In genomic region chr12:20946732-20947131, GRCh38 we compare ENCODE assay signal across 8 cellular contexts.
A peak's percentile ranks its signal among the peaks of the same experiment; 100 is the strongest.
DNase-seq lines count a peak whose midpoint lies in the region; ATAC-seq and TF ChIP-seq lines count a peak whose summit lies in the region.

No MANE protein-coding gene starts in this region.

- peaks cover 4 to 6% of the 10 kb centered on the region in 2 donors for H3K9me3 Mint-ChIP-seq in natural killer cell

- H3K4me1 Mint-ChIP-seq in natural killer cell = no peaks in the 10 kb centered on the region

- H3K27ac Mint-ChIP-seq in natural killer cell = no peak overlapping the region

- no peak for TF ChIP-seq CTCF in natural killer cell (IDR thresholded peaks at IDR 0.05)

- no peak overlapping the region for H3K4me3 Mint-ChIP-seq in natural killer cell

- peak; percentile 91 for DNase-seq in DMS53 (lab: John Stamatoyannopoulos, UW)
- DNase-seq in NCI-H526 treated with DMSO at 0.1 percent for 48 hours (lab: John Stamatoyannopoulos, UW) = peak; percentile 1
- DNase-seq in erythroblast (lab: John Stamatoyannopoulos, UW) = peak; percentile 34 to 57
- no peak for DNase-seq in natural killer cell
- DNase-seq in SHP77 treated with DMSO at 0.1 percent for 48 hours (lab: John Stamatoyannopoulos, UW) = no peak
- DNase-seq in T1000 (lab: John Stamatoyannopoulos, UW) = no peak

- no peak for TF ChIP-seq POLR2A in erythroblast (IDR thresholded peaks at IDR 0.05; ENCODE audit: low read length)

- no peaks in the 10 kb centered on the region for H3K36me3 Mint-ChIP-seq in natural killer cell

- H3K27me3 Mint-ChIP-seq in natural killer cell (ENCODE audit: low read depth in 2 of 2) = no peaks in the 10 kb centered on the region

- intact Hi-C loops in natural killer cell (cut with micrococcal nuclease) = no loop called here

- ATAC-seq in GM19455 (IDR thresholded peaks at IDR 0.05; ENCODE audit: unreplicated experiment) = peak; percentile 49
- ATAC-seq in GM21723 (IDR thresholded peaks at IDR 0.05; ENCODE audit: unreplicated experiment) = no peak
- ATAC-seq in natural killer cell = no peak

Comparison
In these comparisons a context has a peak if more than half of its experiments do, and no peak if none do; other contexts are left out.
1. DNase-seq: peak in DMS53 (single experiment), NCI-H526 treated with DMSO at 0.1 percent for 48 hours (single experiment) and erythroblast (2 of 2); none in natural killer cell (single experiment), SHP77 treated with DMSO at 0.1 percent for 48 hours (single experiment) and T1000 (single experiment).